Comparison of ENCODE assay signal across 8 cellular contexts in the genomic region with DNA sequence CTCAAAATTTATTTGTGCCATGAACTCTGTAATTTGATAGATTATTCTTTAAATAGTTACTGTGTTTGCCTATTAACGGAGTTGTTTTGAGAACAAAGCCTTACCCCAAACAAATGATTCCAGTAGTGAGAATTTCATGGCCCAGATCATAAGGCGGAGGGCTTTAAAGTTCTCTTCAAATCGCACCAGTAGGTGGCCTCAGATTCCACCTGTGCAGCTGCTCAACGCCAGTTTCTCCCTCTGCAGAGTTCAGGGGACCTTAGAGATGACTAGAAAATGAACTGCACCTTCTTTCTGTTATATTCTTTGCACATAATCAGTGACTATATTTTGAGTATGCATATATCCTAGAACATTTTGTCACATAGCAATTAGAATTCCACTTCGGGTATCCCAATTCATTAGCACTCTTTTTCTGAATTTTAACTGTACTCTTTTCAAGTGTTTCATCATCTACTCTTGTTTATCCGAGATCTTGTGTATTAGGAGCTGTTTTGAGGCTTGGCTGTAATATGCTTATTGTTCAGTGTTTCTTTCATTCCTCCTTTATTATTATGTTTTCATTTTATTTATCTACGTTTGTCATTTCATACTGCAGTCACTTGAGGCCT.
DNase-seq lines count a peak whose midpoint lies in the region; ATAC-seq, FAIRE-seq and TF ChIP-seq lines count a peak whose summit lies in the region.

No MANE protein-coding gene starts in this region.

- no peak overlapping the region for H3K4me3 ChIP-seq in OCI-LY3 (ENCODE audit: low read length)
- no peak overlapping the region for H3K4me3 ChIP-seq in epithelial cell of proximal tubule (ENCODE audit: low read depth, low read length)
- no peak overlapping the region for H3K4me3 ChIP-seq in retinal pigment epithelial cell (ENCODE audit: low read length)

- H3K9me3 ChIP-seq in OCI-LY3 (ENCODE audit: insufficient read depth, low read length) = no peaks in the 10 kb centered on the region

- no peak overlapping the region for H3K9ac ChIP-seq in OCI-LY3 (ENCODE audit: low read length)

- H2AFZ ChIP-seq in OCI-LY3 (ENCODE audit: low read depth, low read length) = no peak overlapping the region

- no peak overlapping the region for H3K4me2 ChIP-seq in OCI-LY3 (ENCODE audit: low read length)

- no peak overlapping the region for H3K27ac ChIP-seq in OCI-LY3 (ENCODE audit: low read length)

- FAIRE-seq in D721Med (lab: Jason Lieb, UNC) = no peak

- TF ChIP-seq CTCF in D721Med (IDR thresholded peaks at IDR 0.05; ENCODE audit: insufficient read depth, missing control alignments) = peak; percentile 58
- TF ChIP-seq CTCF in OCI-LY3 (IDR thresholded peaks at IDR 0.05; ENCODE audit: low read depth, low read length) = peak; percentile 80
- peak; percentile 79 for TF ChIP-seq CTCF in epithelial cell of proximal tubule (conservative IDR thresholded peaks at IDR 0.05; ENCODE audit: low read depth, low read length)
- peak; percentile 81 for TF ChIP-seq CTCF in retinal pigment epithelial cell (conservative IDR thresholded peaks at IDR 0.05; ENCODE audit: low read depth, low read length)

- CTCF ChIA-PET in HEK293T (lab: Yijun Ruan, JAX) = interaction anchor here (0.6 to 1.4 kb wide), 4 partner anchors 22 to 482 kb away, joined by 3 to 5 read pairs (median 3); no protein-coding TSS in a partner anchor

- H3K4me1 ChIP-seq in OCI-LY3 (ENCODE audit: low read length) = peaks cover 20% of the 10 kb centered on the region

- DNase-seq in D721Med (ENCODE audit: insufficient read length, low spot score) (no peak), HEK293T (ENCODE audit: extremely low spot score) (peak; percentile 30), epithelial cell of proximal tubule (ENCODE audit: low read depth) (no peak), retinal pigment epithelial cell (ENCODE audit: low read depth) (no peak)
- DNase-seq in activated naive CD4-positive, alpha-beta T cell treated with anti-CD3 and anti-CD28 coated beads, Interleukin-2, amount 50 U/mL, for 16 hours = no peak

- no peaks in the 10 kb centered on the region for H3K36me3 ChIP-seq in OCI-LY3 (replicated peaks; ENCODE audit: low read depth, low read length)

- no peaks in the 10 kb centered on the region for H4K20me1 ChIP-seq in OCI-LY3 (ENCODE audit: insufficient read depth, low read length)

- ATAC-seq in HG02678 (IDR thresholded peaks at IDR 0.05; ENCODE audit: unreplicated experiment) = no peak
- ATAC-seq in GM21786 (IDR thresholded peaks at IDR 0.05; ENCODE audit: unreplicated experiment) = no peak

- H3K27me3 ChIP-seq in OCI-LY3 (ENCODE audit: low read depth, low read length) = no peaks in the 10 kb centered on the region

- H3K79me2 ChIP-seq in OCI-LY3 (ENCODE audit: low read length) = no peaks in the 10 kb centered on the region

- POLR2A ChIA-PET in HEK293T (lab: Yijun Ruan, JAX) = no interaction called here

TF ChIP-seq in HEK293T, 16 proteins besides CTCF, POLR2A, EP300 and RAD21:
- TF ChIP-seq ZNF384 (IDR thresholded peaks at IDR 0.05) (no peak), LEF1 (IDR thresholded peaks at IDR 0.05; ENCODE audit: borderline replicate concordance) (no peak), HDGF (IDR thresholded peaks at IDR 0.05; ENCODE audit: borderline replicate concordance) (no peak), SUZ12 (IDR thresholded peaks at IDR 0.05) (no peak), NFRKB (IDR thresholded peaks at IDR 0.05) (no peak), ELF4 (IDR thresholded peaks at IDR 0.05) (no peak)
